Comparison of ENCODE assay signal across 1 cellular context in the genomic region with DNA sequence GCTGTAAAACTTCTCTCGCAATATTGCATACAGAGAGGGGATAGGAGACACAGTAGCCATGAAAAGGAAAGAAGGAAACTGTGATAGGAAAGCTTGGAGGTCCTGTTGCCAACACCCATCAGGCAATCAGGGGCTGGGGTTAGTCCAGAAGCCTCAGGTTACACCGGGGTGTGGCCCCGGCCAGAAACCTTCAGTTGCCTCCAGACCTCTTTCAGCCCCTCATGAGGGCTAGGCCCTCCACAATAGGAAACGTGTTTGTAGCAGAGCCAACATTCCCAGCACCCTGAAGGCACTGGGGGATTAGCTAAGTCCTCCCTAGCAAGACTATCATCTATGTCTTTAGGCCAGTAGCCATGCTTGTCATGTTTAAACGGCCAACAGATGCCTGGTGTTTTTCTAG.
TF ChIP-seq lines count a peak whose summit lies in the region.

No MANE protein-coding gene starts in this region.

TF ChIP-seq in K562, 482 proteins besides CTCF, POLR2A, EP300 and RAD21 (continued from another document):
- TF ChIP-seq, protein P1, sequence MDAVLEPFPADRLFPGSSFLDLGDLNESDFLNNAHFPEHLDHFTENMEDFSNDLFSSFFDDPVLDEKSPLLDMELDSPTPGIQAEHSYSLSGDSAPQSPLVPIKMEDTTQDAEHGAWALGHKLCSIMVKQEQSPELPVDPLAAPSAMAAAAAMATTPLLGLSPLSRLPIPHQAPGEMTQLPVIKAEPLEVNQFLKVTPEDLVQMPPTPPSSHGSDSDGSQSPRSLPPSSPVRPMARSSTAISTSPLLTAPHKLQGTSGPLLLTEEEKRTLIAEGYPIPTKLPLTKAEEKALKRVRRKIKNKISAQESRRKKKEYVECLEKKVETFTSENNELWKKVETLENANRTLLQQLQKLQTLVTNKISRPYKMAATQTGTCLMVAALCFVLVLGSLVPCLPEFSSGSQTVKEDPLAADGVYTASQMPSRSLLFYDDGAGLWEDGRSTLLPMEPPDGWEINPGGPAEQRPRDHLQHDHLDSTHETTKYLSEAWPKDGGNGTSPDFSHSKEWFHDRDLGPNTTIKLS (IDR thresholded peaks at IDR 0.05; ENCODE audit: borderline replicate concordance, low read depth), result no peak
- TF ChIP-seq ZNF551 (CRISPR knock-in tag; IDR thresholded peaks at IDR 0.05), result no peak
- TF ChIP-seq XRCC3 (IDR thresholded peaks at IDR 0.05), result 0 out of 2 replicates have a peak, but pooled peaks have one; percentile 29
- no peak for TF ChIP-seq FOXA3 (CRISPR knock-in tag; conservative IDR thresholded peaks at IDR 0.05 in 1 of 2, IDR thresholded peaks at IDR 0.05 in 1 of 2)
- TF ChIP-seq KDM1A (IDR thresholded peaks at IDR 0.05), result no peak
- TF ChIP-seq PHB (CRISPR knock-in tag; IDR thresholded peaks at IDR 0.05), result no peak
- TF ChIP-seq, protein P2, sequence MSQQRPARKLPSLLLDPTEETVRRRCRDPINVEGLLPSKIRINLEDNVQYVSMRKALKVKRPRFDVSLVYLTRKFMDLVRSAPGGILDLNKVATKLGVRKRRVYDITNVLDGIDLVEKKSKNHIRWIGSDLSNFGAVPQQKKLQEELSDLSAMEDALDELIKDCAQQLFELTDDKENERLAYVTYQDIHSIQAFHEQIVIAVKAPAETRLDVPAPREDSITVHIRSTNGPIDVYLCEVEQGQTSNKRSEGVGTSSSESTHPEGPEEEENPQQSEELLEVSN (IDR thresholded peaks at IDR 0.05; ENCODE audit: borderline replicate concordance in 1 of 2, extremely low read depth in 1 of 2, insufficient read depth in 1 of 2, insufficient read length in 1 of 2, low read depth in 1 of 2, low read length in 1 of 2, poor library complexity in 1 of 2, severe bottlenecking in 1 of 2), result peak in 1 of 2 experiments; percentile 23
- no peak for TF ChIP-seq ZNF444 (CRISPR knock-in tag; IDR thresholded peaks at IDR 0.05)
- TF ChIP-seq, protein P3, sequence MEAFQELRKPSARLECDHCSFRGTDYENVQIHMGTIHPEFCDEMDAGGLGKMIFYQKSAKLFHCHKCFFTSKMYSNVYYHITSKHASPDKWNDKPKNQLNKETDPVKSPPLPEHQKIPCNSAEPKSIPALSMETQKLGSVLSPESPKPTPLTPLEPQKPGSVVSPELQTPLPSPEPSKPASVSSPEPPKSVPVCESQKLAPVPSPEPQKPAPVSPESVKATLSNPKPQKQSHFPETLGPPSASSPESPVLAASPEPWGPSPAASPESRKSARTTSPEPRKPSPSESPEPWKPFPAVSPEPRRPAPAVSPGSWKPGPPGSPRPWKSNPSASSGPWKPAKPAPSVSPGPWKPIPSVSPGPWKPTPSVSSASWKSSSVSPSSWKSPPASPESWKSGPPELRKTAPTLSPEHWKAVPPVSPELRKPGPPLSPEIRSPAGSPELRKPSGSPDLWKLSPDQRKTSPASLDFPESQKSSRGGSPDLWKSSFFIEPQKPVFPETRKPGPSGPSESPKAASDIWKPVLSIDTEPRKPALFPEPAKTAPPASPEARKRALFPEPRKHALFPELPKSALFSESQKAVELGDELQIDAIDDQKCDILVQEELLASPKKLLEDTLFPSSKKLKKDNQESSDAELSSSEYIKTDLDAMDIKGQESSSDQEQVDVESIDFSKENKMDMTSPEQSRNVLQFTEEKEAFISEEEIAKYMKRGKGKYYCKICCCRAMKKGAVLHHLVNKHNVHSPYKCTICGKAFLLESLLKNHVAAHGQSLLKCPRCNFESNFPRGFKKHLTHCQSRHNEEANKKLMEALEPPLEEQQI (IDR thresholded peaks at IDR 0.05), result 0 out of 2 replicates have a peak, but pooled peaks have one; percentile 16
- no peak for TF ChIP-seq PYGO2 (tag; IDR thresholded peaks at IDR 0.05)
- TF ChIP-seq, protein P4, sequence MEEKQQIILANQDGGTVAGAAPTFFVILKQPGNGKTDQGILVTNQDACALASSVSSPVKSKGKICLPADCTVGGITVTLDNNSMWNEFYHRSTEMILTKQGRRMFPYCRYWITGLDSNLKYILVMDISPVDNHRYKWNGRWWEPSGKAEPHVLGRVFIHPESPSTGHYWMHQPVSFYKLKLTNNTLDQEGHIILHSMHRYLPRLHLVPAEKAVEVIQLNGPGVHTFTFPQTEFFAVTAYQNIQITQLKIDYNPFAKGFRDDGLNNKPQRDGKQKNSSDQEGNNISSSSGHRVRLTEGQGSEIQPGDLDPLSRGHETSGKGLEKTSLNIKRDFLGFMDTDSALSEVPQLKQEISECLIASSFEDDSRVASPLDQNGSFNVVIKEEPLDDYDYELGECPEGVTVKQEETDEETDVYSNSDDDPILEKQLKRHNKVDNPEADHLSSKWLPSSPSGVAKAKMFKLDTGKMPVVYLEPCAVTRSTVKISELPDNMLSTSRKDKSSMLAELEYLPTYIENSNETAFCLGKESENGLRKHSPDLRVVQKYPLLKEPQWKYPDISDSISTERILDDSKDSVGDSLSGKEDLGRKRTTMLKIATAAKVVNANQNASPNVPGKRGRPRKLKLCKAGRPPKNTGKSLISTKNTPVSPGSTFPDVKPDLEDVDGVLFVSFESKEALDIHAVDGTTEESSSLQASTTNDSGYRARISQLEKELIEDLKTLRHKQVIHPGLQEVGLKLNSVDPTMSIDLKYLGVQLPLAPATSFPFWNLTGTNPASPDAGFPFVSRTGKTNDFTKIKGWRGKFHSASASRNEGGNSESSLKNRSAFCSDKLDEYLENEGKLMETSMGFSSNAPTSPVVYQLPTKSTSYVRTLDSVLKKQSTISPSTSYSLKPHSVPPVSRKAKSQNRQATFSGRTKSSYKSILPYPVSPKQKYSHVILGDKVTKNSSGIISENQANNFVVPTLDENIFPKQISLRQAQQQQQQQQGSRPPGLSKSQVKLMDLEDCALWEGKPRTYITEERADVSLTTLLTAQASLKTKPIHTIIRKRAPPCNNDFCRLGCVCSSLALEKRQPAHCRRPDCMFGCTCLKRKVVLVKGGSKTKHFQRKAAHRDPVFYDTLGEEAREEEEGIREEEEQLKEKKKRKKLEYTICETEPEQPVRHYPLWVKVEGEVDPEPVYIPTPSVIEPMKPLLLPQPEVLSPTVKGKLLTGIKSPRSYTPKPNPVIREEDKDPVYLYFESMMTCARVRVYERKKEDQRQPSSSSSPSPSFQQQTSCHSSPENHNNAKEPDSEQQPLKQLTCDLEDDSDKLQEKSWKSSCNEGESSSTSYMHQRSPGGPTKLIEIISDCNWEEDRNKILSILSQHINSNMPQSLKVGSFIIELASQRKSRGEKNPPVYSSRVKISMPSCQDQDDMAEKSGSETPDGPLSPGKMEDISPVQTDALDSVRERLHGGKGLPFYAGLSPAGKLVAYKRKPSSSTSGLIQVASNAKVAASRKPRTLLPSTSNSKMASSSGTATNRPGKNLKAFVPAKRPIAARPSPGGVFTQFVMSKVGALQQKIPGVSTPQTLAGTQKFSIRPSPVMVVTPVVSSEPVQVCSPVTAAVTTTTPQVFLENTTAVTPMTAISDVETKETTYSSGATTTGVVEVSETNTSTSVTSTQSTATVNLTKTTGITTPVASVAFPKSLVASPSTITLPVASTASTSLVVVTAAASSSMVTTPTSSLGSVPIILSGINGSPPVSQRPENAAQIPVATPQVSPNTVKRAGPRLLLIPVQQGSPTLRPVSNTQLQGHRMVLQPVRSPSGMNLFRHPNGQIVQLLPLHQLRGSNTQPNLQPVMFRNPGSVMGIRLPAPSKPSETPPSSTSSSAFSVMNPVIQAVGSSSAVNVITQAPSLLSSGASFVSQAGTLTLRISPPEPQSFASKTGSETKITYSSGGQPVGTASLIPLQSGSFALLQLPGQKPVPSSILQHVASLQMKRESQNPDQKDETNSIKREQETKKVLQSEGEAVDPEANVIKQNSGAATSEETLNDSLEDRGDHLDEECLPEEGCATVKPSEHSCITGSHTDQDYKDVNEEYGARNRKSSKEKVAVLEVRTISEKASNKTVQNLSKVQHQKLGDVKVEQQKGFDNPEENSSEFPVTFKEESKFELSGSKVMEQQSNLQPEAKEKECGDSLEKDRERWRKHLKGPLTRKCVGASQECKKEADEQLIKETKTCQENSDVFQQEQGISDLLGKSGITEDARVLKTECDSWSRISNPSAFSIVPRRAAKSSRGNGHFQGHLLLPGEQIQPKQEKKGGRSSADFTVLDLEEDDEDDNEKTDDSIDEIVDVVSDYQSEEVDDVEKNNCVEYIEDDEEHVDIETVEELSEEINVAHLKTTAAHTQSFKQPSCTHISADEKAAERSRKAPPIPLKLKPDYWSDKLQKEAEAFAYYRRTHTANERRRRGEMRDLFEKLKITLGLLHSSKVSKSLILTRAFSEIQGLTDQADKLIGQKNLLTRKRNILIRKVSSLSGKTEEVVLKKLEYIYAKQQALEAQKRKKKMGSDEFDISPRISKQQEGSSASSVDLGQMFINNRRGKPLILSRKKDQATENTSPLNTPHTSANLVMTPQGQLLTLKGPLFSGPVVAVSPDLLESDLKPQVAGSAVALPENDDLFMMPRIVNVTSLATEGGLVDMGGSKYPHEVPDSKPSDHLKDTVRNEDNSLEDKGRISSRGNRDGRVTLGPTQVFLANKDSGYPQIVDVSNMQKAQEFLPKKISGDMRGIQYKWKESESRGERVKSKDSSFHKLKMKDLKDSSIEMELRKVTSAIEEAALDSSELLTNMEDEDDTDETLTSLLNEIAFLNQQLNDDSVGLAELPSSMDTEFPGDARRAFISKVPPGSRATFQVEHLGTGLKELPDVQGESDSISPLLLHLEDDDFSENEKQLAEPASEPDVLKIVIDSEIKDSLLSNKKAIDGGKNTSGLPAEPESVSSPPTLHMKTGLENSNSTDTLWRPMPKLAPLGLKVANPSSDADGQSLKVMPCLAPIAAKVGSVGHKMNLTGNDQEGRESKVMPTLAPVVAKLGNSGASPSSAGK (IDR thresholded peaks at IDR 0.05), result no peak
